9 cellular contexts compared by ENCODE assay signal in genomic region chr18:63157293-63158011, GRCh38.
DNase-seq lines count a peak whose midpoint lies in the region; ATAC-seq, FAIRE-seq and TF ChIP-seq lines count a peak whose summit lies in the region.
"Had no signal": no experiment of that assay in that cellular context is flagged by ENCODE, and none has a peak within 500 bp of the region (broad histone marks: within the 10 kb centered on the region; RNA-seq: fewer than 3 reads in every experiment).

No MANE protein-coding gene starts in this region.

- H3K27me3 ChIP-seq in prostate gland (replicated peaks; ENCODE audit: insufficient read depth), result no peaks in the 10 kb centered on the region

- no peak for TF ChIP-seq CTCF in prostate gland (IDR thresholded peaks at IDR 0.05)

- H3K4me3 Mint-ChIP-seq in T-helper 2 cell treated with Interferon-gamma antibody and Interleukin-4, amounts not matched to agents 5 μg/mL and 100 μg/mL, for 36 hours, result peak overlapping the region; percentile 73

- peak; percentile 13 for ATAC-seq in GM18867 (IDR thresholded peaks at IDR 0.05; ENCODE audit: unreplicated experiment)
- ATAC-seq in HG02840 (IDR thresholded peaks at IDR 0.05; ENCODE audit: low FRiP score, unreplicated experiment), result peak; percentile 19
- ATAC-seq in HG02571 (IDR thresholded peaks at IDR 0.05; ENCODE audit: unreplicated experiment), result no peak

- no peak overlapping the region for H3K4me3 ChIP-seq in prostate gland

- no peaks in the 10 kb centered on the region for H3K27me3 Mint-ChIP-seq in T-helper 2 cell treated with Interferon-gamma antibody and Interleukin-4, amounts not matched to agents 5 μg/mL and 100 μg/mL, for 36 hours (ENCODE audit: low read depth)

- no peaks in the 10 kb centered on the region for H3K9me3 Mint-ChIP-seq in T-helper 2 cell treated with Interferon-gamma antibody and Interleukin-4, amounts not matched to agents 5 μg/mL and 100 μg/mL, for 36 hours

- TF ChIP-seq POLR2A in prostate gland (IDR thresholded peaks at IDR 0.05), result no peak

- WGBS in prostate gland, result 55% methylated on average over 15 of the region's 15 CpGs

- peak overlapping the region; percentile 14 to 56 for H3K27ac ChIP-seq in prostate gland
- no peak overlapping the region for H3K27ac ChIP-seq in substantia nigra (ENCODE audit: low read depth, low read length, poor library complexity, severe bottlenecking)

- no peak for FAIRE-seq in urothelium cell line (lab: Jason Lieb, UNC)

- H3K4me1 ChIP-seq in prostate gland (replicated peaks), result peaks cover 13% of the 10 kb centered on the region

- intact Hi-C loops in prostate gland (cut with DNase I), result no loop called here

- peaks cover 23% of the 10 kb centered on the region for H3K36me3 Mint-ChIP-seq in T-helper 2 cell treated with Interferon-gamma antibody and Interleukin-4, amounts not matched to agents 5 μg/mL and 100 μg/mL, for 36 hours (ENCODE audit: low read depth)

- H3K27ac Mint-ChIP-seq in T-helper 2 cell treated with Interferon-gamma antibody and Interleukin-4, amounts not matched to agents 5 μg/mL and 100 μg/mL, for 36 hours, result peak overlapping the region; percentile 95

- H3K4me1 Mint-ChIP-seq in T-helper 2 cell treated with Interferon-gamma antibody and Interleukin-4, amounts not matched to agents 5 μg/mL and 100 μg/mL, for 36 hours (ENCODE audit: low read depth), result peaks cover 97% of the 10 kb centered on the region

- DNase-seq in T-helper 2 cell treated with Interferon-gamma antibody and Interleukin-4, amounts not matched to agents 5 μg/mL and 100 μg/mL, for 36 hours (ENCODE audit: low spot score), result no peak
- DNase-seq in prostate gland (ENCODE audit: low spot score) (no peak), iPS-NIHi7 (ENCODE audit: extremely low spot score) (no peak), substantia nigra (lab: John Stamatoyannopoulos, UW) (no peak), urothelium cell line (ENCODE audit: low spot score) (no peak)
- DNase-seq: GOT3 had no signal

- no peaks in the 10 kb centered on the region for H3K36me3 ChIP-seq in prostate gland

- no peaks in the 10 kb centered on the region for H3K9me3 ChIP-seq in prostate gland
